9 cellular contexts compared by ENCODE assay signal in the genomic region with DNA sequence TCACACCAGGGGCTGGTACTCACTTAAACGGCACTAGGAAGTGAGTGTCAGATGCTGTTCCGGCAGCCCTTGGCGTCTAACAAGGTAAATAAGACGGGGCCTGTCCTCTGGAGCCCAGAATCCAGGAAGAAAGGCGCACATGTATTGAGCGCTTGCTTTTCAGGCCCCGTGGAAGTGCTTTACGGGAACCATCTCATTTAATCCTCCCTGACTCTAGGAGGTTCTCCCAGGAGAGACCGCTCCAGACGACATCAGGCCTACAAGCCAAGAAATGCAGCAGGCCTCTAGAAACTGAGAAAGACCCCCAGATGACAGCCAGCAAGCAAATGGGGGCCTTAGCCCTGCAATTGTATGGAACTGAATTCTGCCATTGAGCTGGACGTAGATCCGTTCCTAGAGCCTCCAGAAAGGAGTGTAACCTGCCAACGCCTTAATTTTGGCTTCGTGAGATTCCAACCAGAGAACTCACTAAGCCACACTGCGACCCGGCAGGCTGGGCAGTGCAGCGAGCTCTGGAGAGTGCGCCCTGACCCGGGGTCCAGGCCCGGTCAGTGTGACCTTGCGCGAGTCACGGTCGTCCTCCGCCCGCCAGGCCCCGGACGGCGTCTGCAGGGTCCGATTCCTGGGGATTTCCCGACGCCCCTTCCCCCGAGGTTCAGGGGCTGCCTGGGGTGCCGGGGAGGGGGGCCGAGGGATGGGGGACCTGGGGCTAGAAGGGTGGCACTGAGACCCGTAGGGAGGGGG. TPM values are rescaled to one million over a fixed set of nuclear protein-coding genes. Genes with fewer than 3 reads are reported as not detected.
DNase-seq lines count a peak whose midpoint lies in the region; ATAC-seq and TF ChIP-seq lines count a peak whose summit lies in the region.
"Had no signal": no experiment of that assay in that cellular context is flagged by ENCODE, and none has a peak within 500 bp of the region (broad histone marks: within the 10 kb centered on the region; RNA-seq: fewer than 3 reads in every experiment).

No MANE protein-coding gene starts in this region.

- H3K27ac Mint-ChIP-seq in activated CD4-positive, alpha-beta T cell treated with anti-CD3 and anti-CD28 coated beads for 36 hours = no peak overlapping the region
- peak overlapping the region; percentile 79 for H3K27ac Mint-ChIP-seq in stimulated activated memory B cell treated with anti-CD40 and anti-IgM and Interleukin-4, amounts not matched to agents 10 μg/mL and 1 μg/mL and 100 μg/mL, for 72 hours

- intact Hi-C loops in activated CD4-positive, alpha-beta T cell treated with anti-CD3 and anti-CD28 coated beads for 36 hours (cut with DNase I, micrococcal nuclease) = loop anchor here in 1 of 2 experiments (5.0 kb wide), 1 partner anchor 36 kb away; no protein-coding TSS in a partner anchor
- intact Hi-C loops in PC-3 (cut with micrococcal nuclease) = no loop called here
- intact Hi-C loops in right cardiac atrium (cut with DNase I) = no loop called here

- no TSS peak for BruUV-seq in PC-3 (replicated peaks; lab: Mats Ljungman, UMichigan)

- ATAC-seq in activated CD4-positive, alpha-beta T cell treated with anti-CD3 and anti-CD28 coated beads for 36 hours = no peak
- ATAC-seq in PC-3 = no peak
- ATAC-seq in right cardiac atrium = peak in 1 of 2 donors; percentile 12
- no peak for ATAC-seq in stimulated activated memory B cell treated with anti-CD40 and anti-IgM and Interleukin-4, amounts not matched to agents 10 μg/mL and 1 μg/mL and 100 μg/mL, for 72 hours

- CTCF ChIA-PET in activated CD4-positive, alpha-beta T cell treated with anti-CD3 and anti-CD28 coated beads for 36 hours (lab: Charles Lee) = interaction anchor here (0.7 to 1.6 kb wide), 2 partner anchors 10 to 120 kb away, joined by 3 read pairs; no protein-coding TSS in a partner anchor
- CTCF ChIA-PET in PC-3 (lab: Charles Lee) = no interaction called here

- H3F3A ChIP-seq in PC-3 (ENCODE audit: low read length, unreplicated experiment) = no peaks in the 10 kb centered on the region

- H3K36me3 Mint-ChIP-seq in activated CD4-positive, alpha-beta T cell treated with anti-CD3 and anti-CD28 coated beads for 36 hours (ENCODE audit: low read depth) = peaks cover 3% of the 10 kb centered on the region
- H3K36me3 Mint-ChIP-seq in stimulated activated memory B cell treated with anti-CD40 and anti-IgM and Interleukin-4, amounts not matched to agents 10 μg/mL and 1 μg/mL and 100 μg/mL, for 72 hours = peaks cover 3% of the 10 kb centered on the region

- H3K4me3 Mint-ChIP-seq in activated CD4-positive, alpha-beta T cell treated with anti-CD3 and anti-CD28 coated beads for 36 hours = peak overlapping the region; percentile 23
- H3K4me3 Mint-ChIP-seq in stimulated activated memory B cell treated with anti-CD40 and anti-IgM and Interleukin-4, amounts not matched to agents 10 μg/mL and 1 μg/mL and 100 μg/mL, for 72 hours = peak overlapping the region; percentile 80

- H3K4me1 Mint-ChIP-seq in activated CD4-positive, alpha-beta T cell treated with anti-CD3 and anti-CD28 coated beads for 36 hours = peaks cover 14% of the 10 kb centered on the region
- H3K4me1 Mint-ChIP-seq in stimulated activated memory B cell treated with anti-CD40 and anti-IgM and Interleukin-4, amounts not matched to agents 10 μg/mL and 1 μg/mL and 100 μg/mL, for 72 hours = peaks cover 25% of the 10 kb centered on the region

- H3K4me1 ChIP-seq in PC-3 (ENCODE audit: insufficient read depth, low read length) (peaks cover 15% of the 10 kb centered on the region), right cardiac atrium (ENCODE audit: control insufficient read depth, insufficient read depth, low read length) (no peaks in the 10 kb centered on the region)

- no peaks in the 10 kb centered on the region for H3K9me2 ChIP-seq in PC-3 (replicated peaks; ENCODE audit: low read length)

- H3K9ac ChIP-seq in PC-3 (ENCODE audit: low read length) = no peak overlapping the region

- 0 out of 2 replicates have a peak, but pooled peaks cover 4% of the 10 kb centered on the region for H4K20me1 ChIP-seq in PC-3 (ENCODE audit: low read length)

- H2AFZ ChIP-seq in PC-3 (ENCODE audit: low read length) = peak overlapping the region; percentile 61

- peaks cover 21% of the 10 kb centered on the region for H3K79me2 ChIP-seq in PC-3 (ENCODE audit: low read length)

- POLR2A ChIA-PET in activated CD4-positive, alpha-beta T cell treated with anti-CD3 and anti-CD28 coated beads for 36 hours (lab: Charles Lee) = no interaction called here
- POLR2A ChIA-PET in PC-3 (lab: Charles Lee; ENCODE audit: unreplicated experiment) = no interaction called here

- no peak overlapping the region for H3K27ac ChIP-seq in PC-3 (ENCODE audit: low read length)
- no peak overlapping the region for H3K27ac ChIP-seq in right cardiac atrium (ENCODE audit: low read length)

- DNase-seq in activated CD4-positive, alpha-beta T cell treated with anti-CD3 and anti-CD28 coated beads for 36 hours = no peak
- no peak for DNase-seq in activated CD4-positive, alpha-beta T cell treated with anti-CD3 and anti-CD28 coated beads for 4 hours
- DNase-seq in PC-3 (no peak), right cardiac atrium (no peak), COLO668 (lab: John Stamatoyannopoulos, UW; ENCODE audit: unreplicated experiment) (no peak), HCEC 1CT (no peak), glomerular visceral epithelial cell (ENCODE audit: extremely low spot score) (no peak)

- WGBS in right cardiac atrium = 30% methylated on average over 36 of the region's 36 CpGs

- TF ChIP-seq CTCF in PC-3 (conservative IDR thresholded peaks at IDR 0.05; ENCODE audit: low read depth, low read length) = no peak

- no peaks in the 10 kb centered on the region for H3K9me3 ChIP-seq in PC-3 (ENCODE audit: low read length)
- no peaks in the 10 kb centered on the region for H3K9me3 ChIP-seq in right cardiac atrium (ENCODE audit: control insufficient read depth, low read length)

- peak overlapping the region; percentile 71 for H3K4me2 ChIP-seq in PC-3 (ENCODE audit: low read length)

- H3K27me3 ChIP-seq in PC-3 (ENCODE audit: low read length) (no peaks in the 10 kb centered on the region), right cardiac atrium (ENCODE audit: control insufficient read depth, insufficient read depth) (no peaks in the 10 kb centered on the region)

- peak overlapping the region; percentile 50 for H3K4me3 ChIP-seq in PC-3 (ENCODE audit: low read length)
- peak overlapping the region; percentile 61 for H3K4me3 ChIP-seq in right cardiac atrium (ENCODE audit: low read length)

- no peaks in the 10 kb centered on the region for H3K9me3 Mint-ChIP-seq in activated CD4-positive, alpha-beta T cell treated with anti-CD3 and anti-CD28 coated beads for 36 hours (ENCODE audit: low read depth)
- H3K9me3 Mint-ChIP-seq in stimulated activated memory B cell treated with anti-CD40 and anti-IgM and Interleukin-4, amounts not matched to agents 10 μg/mL and 1 μg/mL and 100 μg/mL, for 72 hours = no peaks in the 10 kb centered on the region

- H3K36me3 ChIP-seq in PC-3 (ENCODE audit: low read depth, low read length) = peaks cover 5% of the 10 kb centered on the region; the same call in 1 of the 2 replicates

- peaks cover 26% of the 10 kb centered on the region for H3K27me3 Mint-ChIP-seq in activated CD4-positive, alpha-beta T cell treated with anti-CD3 and anti-CD28 coated beads for 36 hours
- peaks cover 14% of the 10 kb centered on the region for H3K27me3 Mint-ChIP-seq in stimulated activated memory B cell treated with anti-CD40 and anti-IgM and Interleukin-4, amounts not matched to agents 10 μg/mL and 1 μg/mL and 100 μg/mL, for 72 hours

RNA-seq across cellular contexts. Expression of gene MANEAL, which starts 0.5 kb away (rescaled TPM):
- 1 to 10 TPM; 1.0 TPM for total RNA-seq in activated CD4-positive, alpha-beta T cell treated with anti-CD3 and anti-CD28 coated beads for 36 hours
- total RNA-seq in PC-3 (2014; rRNA removed) (47.6 and 54.1 TPM in 2 replicates), right cardiac atrium (1 to 10 TPM in 3 of 4 donors, under 1 TPM in 1; 0.69 to 1.5 (median 1.2) TPM)
- 0.93 TPM for polyA plus RNA-seq in right cardiac atrium

RNA-seq across cellular contexts. Expression of gene C1orf122, which starts 14.5 kb away (rescaled TPM):
- 10 to 100 TPM; 10.8 to 17.9 TPM for total RNA-seq in activated CD4-positive, alpha-beta T cell treated with anti-CD3 and anti-CD28 coated beads for 36 hours
- total RNA-seq in PC-3 (2014; rRNA removed) (70.1 and 72.5 TPM in 2 replicates), right cardiac atrium (10 to 100 TPM; 45.5 to 61.2 (median 55.5) TPM)
- 84.0 TPM for polyA plus RNA-seq in right cardiac atrium

RNA-seq across cellular contexts. Expression of gene YRDC, which starts 14.9 kb away (rescaled TPM):
- 10 to 100 TPM; 22.9 to 36.3 TPM for total RNA-seq in activated CD4-positive, alpha-beta T cell treated with anti-CD3 and anti-CD28 coated beads for 36 hours
- total RNA-seq in PC-3 (2014; rRNA removed) (41.8 and 51.9 TPM in 2 replicates), right cardiac atrium (1 to 10 TPM; 4.0 to 8.4 (median 5.8) TPM)
- 5.7 TPM for polyA plus RNA-seq in right cardiac atrium

RNA-seq across cellular contexts. Expression of gene EPHA10, which starts 28.2 kb away (rescaled TPM):
- under 1 TPM; 0.43 to 0.51 TPM for total RNA-seq in activated CD4-positive, alpha-beta T cell treated with anti-CD3 and anti-CD28 coated beads for 36 hours
- total RNA-seq in PC-3 (2014; rRNA removed) = 1.8 and 3.5 TPM in 2 replicates
- 1 to 10 TPM in 1 of 4 donors, under 1 TPM in 3; 0.11 to 1.1 (median 0.36) TPM for total RNA-seq in right cardiac atrium
- 0.36 TPM for polyA plus RNA-seq in right cardiac atrium
- polyA plus RNA-seq: AG04450 had no signal

Comparison
In these comparisons a context has a peak if more than half of its experiments do, and no peak if none do; other contexts are left out.
1. RNA of gene MANEAL, which starts 0.5 kb away (total RNA-seq): 47.6 to 54.1 TPM in PC-3; 0.69 to 1.5 TPM in right cardiac atrium and 1.0 TPM in activated CD4-positive, alpha-beta T cell treated with anti-CD3 and anti-CD28 coated beads for 36 hours; every median in the first group is over 10 times any median in the second.